Comparison of ENCODE assay signal across 8 cellular contexts in the genomic region with DNA sequence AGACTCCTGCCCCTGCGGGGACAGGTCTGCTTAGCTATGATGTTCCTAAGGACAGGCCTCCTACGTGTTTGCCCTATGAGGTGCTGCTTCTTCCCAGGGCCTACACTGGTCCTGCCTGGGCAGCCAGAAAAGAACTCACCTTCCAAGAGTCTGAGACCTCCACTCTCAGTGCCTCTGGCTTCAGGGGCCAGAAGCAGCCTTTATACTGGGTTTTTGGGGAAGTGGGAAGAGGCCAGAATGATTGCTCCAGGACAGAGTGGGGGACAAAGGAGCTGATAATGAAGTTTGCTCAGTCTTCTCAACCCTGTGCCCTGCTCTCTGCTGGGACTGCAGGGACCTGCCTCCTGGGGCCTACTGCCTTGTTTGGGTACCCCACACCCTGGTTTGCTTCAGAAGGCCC. TPM values are rescaled to one million over a fixed set of nuclear protein-coding genes. Genes with fewer than 3 reads are reported as not detected.
"Had no signal": no experiment of that assay in that cellular context is flagged by ENCODE, and none has a peak within 500 bp of the region (broad histone marks: within the 10 kb centered on the region; RNA-seq: fewer than 3 reads in every experiment).

A gene with protein sequence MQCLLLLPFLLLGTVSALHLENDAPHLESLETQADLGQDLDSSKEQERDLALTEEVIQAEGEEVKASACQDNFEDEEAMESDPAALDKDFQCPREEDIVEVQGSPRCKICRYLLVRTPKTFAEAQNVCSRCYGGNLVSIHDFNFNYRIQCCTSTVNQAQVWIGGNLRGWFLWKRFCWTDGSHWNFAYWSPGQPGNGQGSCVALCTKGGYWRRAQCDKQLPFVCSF (minus strand): TSS at position 176 of the 400 bp plus-strand sequence. CDS start 442 bp downstream, outside the sequence.

- DNase-seq: IMR-90, KBM-7, KG1 had no signal

- FAIRE-seq: HepG2, HTR-8/SVneo had no signal

- H3K4me1 Mint-ChIP-seq: IgD-negative memory B cell had no signal

- H3K36me3 Mint-ChIP-seq: IgD-negative memory B cell had no signal

- H3K4me3 Mint-ChIP-seq: IgD-negative memory B cell had no signal

- H3K27ac Mint-ChIP-seq: IgD-negative memory B cell had no signal

- ATAC-seq: HepG2 had no signal

RNA-seq across cellular contexts. Expression of the gene that starts here (rescaled TPM):
- total RNA-seq: HepG2, HT-29, HT1080, IMR-90 had no signal
- polyA plus RNA-seq: HepG2, IgD-negative memory B cell, IMR-90 had no signal
